Comparison of ENCODE assay signal across 8 cellular contexts in the genomic region with DNA sequence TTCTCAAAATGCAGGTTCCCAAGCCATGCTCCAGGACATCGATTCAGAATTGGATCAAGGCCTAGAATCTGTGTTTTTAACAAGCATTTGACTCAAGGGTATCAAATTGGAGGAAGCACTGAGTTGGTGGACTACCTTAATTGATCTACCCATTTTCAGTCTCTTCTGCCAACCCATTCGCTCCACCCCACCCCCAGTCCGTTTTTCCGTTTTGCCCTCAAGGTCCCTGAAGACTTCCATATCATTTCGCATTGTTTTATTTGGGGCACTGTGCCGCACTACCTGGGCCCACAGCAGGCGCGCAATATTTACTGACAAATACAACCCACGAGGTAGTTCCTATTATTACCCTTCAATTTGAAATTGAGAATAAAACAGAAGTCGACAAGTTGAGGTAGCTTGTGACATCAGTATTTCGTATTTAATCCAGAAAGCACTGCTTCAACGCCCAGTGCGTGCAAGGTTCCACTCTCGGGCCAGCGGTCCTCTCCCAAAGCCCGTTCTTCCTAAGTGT. TPM values are rescaled to one million over a fixed set of nuclear protein-coding genes. Genes with fewer than 3 reads are reported as not detected.
A peak's percentile ranks its signal among the peaks of the same experiment; 100 is the strongest.
DNase-seq lines count a peak whose midpoint lies in the region; ATAC-seq and TF ChIP-seq lines count a peak whose summit lies in the region.

No MANE protein-coding gene starts in this region.

- no peak for DNase-seq in heart left ventricle
- DNase-seq in Right ventricle myocardium superior: no peak
- no peak for DNase-seq in activated CD4-positive, alpha-beta T cell treated with anti-CD3 and anti-CD28 coated beads, Interleukin-2, amount 10 ng/mL, durations not matched to agents 24 days and 14 days
- DNase-seq in fibroblast of pulmonary artery (ENCODE audit: low read depth): no peak
- DNase-seq in skeletal muscle cell (ENCODE audit: low read depth): no peak
- DNase-seq in NCI-H1694 treated with DMSO at 0.1 percent for 48 hours (lab: John Stamatoyannopoulos, UW): no peak

- H3K9me3 Mint-ChIP-seq in activated CD4-positive, alpha-beta T cell treated with anti-CD3 and anti-CD28 coated beads, Interleukin-2, amount 10 ng/mL, durations not matched to agents 24 days and 14 days: no peaks in the 10 kb centered on the region

- H3K27ac ChIP-seq in heart left ventricle: peak overlapping the region in 11 of 12 donors; percentile 44 to 97 (median 94)

- TF ChIP-seq POLR2A in heart left ventricle (IDR thresholded peaks at IDR 0.05): no peak

- H3K27ac Mint-ChIP-seq in activated CD4-positive, alpha-beta T cell treated with anti-CD3 and anti-CD28 coated beads, Interleukin-2, amount 10 ng/mL, durations not matched to agents 24 days and 14 days: peak overlapping the region; percentile 99

- no peaks in the 10 kb centered on the region for H3K27me3 ChIP-seq in heart left ventricle

- peaks cover 23% of the 10 kb centered on the region for H3K4me1 Mint-ChIP-seq in activated CD4-positive, alpha-beta T cell treated with anti-CD3 and anti-CD28 coated beads, Interleukin-2, amount 10 ng/mL, durations not matched to agents 24 days and 14 days

- H3K4me3 Mint-ChIP-seq in activated CD4-positive, alpha-beta T cell treated with anti-CD3 and anti-CD28 coated beads, Interleukin-2, amount 10 ng/mL, durations not matched to agents 24 days and 14 days: peak overlapping the region; percentile 98

- H3K36me3 ChIP-seq in heart left ventricle: peaks cover 0 to 9% (median 0%) of the 10 kb centered on the region in 9 donors

- no peaks in the 10 kb centered on the region for H3K9me3 ChIP-seq in heart left ventricle

- peaks cover 17% of the 10 kb centered on the region for H3K36me3 Mint-ChIP-seq in activated CD4-positive, alpha-beta T cell treated with anti-CD3 and anti-CD28 coated beads, Interleukin-2, amount 10 ng/mL, durations not matched to agents 24 days and 14 days (ENCODE audit: low read depth)

- no peaks in the 10 kb centered on the region for H3K27me3 Mint-ChIP-seq in activated CD4-positive, alpha-beta T cell treated with anti-CD3 and anti-CD28 coated beads, Interleukin-2, amount 10 ng/mL, durations not matched to agents 24 days and 14 days

- ATAC-seq in heart left ventricle (no peak), Right ventricle myocardium superior (ENCODE audit: poor library complexity) (no peak), GM19328 (IDR thresholded peaks at IDR 0.05; ENCODE audit: unreplicated experiment) (no peak), GM21619 (IDR thresholded peaks at IDR 0.05; ENCODE audit: unreplicated experiment) (no peak)

- TF ChIP-seq CTCF in heart left ventricle (IDR thresholded peaks at IDR 0.05) (no peak), fibroblast of pulmonary artery (IDR thresholded peaks at IDR 0.05; ENCODE audit: low read length, missing control alignments) (no peak)

- H3K4me1 ChIP-seq in heart left ventricle: peaks cover 0 to 25% (median 16%) of the 10 kb centered on the region in 12 donors

- intact Hi-C loops in heart left ventricle (cut with DNase I): loop anchor here in 5 of 10 donors (1.0 to 5.0 kb wide), 3 partner anchors 34 to 37 kb away; partner anchors contain the start of gene FAM83D (in 4 of the 5)
- intact Hi-C loops in Right ventricle myocardium superior (cut with DNase I): no loop called here
- intact Hi-C loops in activated CD4-positive, alpha-beta T cell treated with anti-CD3 and anti-CD28 coated beads, Interleukin-2, amount 10 ng/mL, durations not matched to agents 24 days and 14 days (cut with micrococcal nuclease): loop anchor here (1.0 kb wide), 6 partner anchors 35 to 213 kb away; partner anchors contain the start of genes ACTR5 and FAM83D

- 8 to 12% (median 11%) methylated on average over 12 to 16 of the region's 16 CpGs for WGBS in heart left ventricle, 4 donors

- H3K4me3 ChIP-seq in heart left ventricle: peak overlapping the region; percentile 76 to 100 (median 90)
- peak overlapping the region; percentile 96 for H3K4me3 ChIP-seq in fibroblast of pulmonary artery (replicated peaks; ENCODE audit: low read depth, low read length)
- peak overlapping the region; percentile 94 for H3K4me3 ChIP-seq in skeletal muscle cell (ENCODE audit: low read depth, low read length)

RNA-seq across cellular contexts. Expression of gene DHX35, which starts 0.6 kb away (rescaled TPM):
- total RNA-seq in heart left ventricle: 10 to 100 TPM in 8 of 9 donors, 1 to 10 TPM in 1; 9.9 to 41.7 (median 11.2) TPM
- 1 to 10 TPM; 6.0 to 7.9 TPM for polyA plus RNA-seq in heart left ventricle
- 14.4 TPM for total RNA-seq in Right ventricle myocardium superior
- total RNA-seq in activated CD4-positive, alpha-beta T cell treated with anti-CD3 and anti-CD28 coated beads, Interleukin-2, amount 10 ng/mL, durations not matched to agents 24 days and 14 days: 15.9 and 18.3 TPM in 2 replicates

RNA-seq across cellular contexts. Expression of gene FAM83D, which starts 35.4 kb away (rescaled TPM):
- total RNA-seq in heart left ventricle (1 to 10 TPM in 2 of 9 donors, under 1 TPM in 7; 0.11 to 4.7 (median 0.56) TPM), Right ventricle myocardium superior (0.35 TPM)
- 1 to 10 TPM in 1 of 2 donors, not detected in 1; 1.3 TPM for polyA plus RNA-seq in heart left ventricle
- total RNA-seq in activated CD4-positive, alpha-beta T cell treated with anti-CD3 and anti-CD28 coated beads, Interleukin-2, amount 10 ng/mL, durations not matched to agents 24 days and 14 days: 12.9 and 13.7 TPM in 2 replicates
